Comparison of ENCODE assay signal across 29 cellular contexts in the genomic region with DNA sequence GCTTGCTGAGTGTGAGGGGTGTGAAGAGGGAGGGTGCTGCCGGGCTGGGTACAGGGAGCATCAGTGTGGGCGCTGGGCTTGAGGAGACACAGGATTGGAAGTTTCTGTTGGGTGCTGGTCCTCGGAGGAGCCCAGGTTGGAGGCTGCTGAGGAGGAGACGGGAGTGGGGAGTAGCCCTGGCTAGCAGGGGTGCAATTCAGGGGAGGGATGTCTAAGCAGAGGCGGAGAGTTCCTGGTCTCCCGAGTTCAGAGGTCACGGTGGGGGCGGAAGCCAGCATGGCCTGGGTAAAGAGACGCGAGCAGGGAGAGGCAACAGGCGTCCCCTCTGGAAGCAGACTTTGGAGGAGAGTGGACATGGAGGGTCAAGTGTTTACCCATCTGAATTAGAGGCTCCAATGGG.
A peak's percentile ranks its signal among the peaks of the same experiment; 100 is the strongest.
DNase-seq lines count a peak whose midpoint lies in the region; TF ChIP-seq lines count a peak whose summit lies in the region.
"Had no signal": no experiment of that assay in that cellular context is flagged by ENCODE, and none has a peak within 500 bp of the region (broad histone marks: within the 10 kb centered on the region; RNA-seq: fewer than 3 reads in every experiment).

No MANE protein-coding gene starts in this region.

- no peak overlapping the region for H3K27ac ChIP-seq in CD4-positive, alpha-beta memory T cell (ENCODE audit: low read depth, low read length)
- H3K27ac ChIP-seq in neuronal stem cell (replicated peaks; ENCODE audit: low read length): no peak overlapping the region
- H3K27ac ChIP-seq: 22Rv1, brain microvascular endothelial cell, C4-2B, coronary artery, esophagus muscularis mucosa, foreskin keratinocyte, heart left ventricle, lower lobe of right lung, right lobe of liver, uterus had no signal

- no peak overlapping the region for H4K91ac ChIP-seq in neuronal stem cell (ENCODE audit: low read depth, low read length, poor library complexity)

- no peaks in the 10 kb centered on the region for H3K27me3 Mint-ChIP-seq in T-helper 1 cell treated with Interleukin-12 subunit alpha and Interleukin-12 subunit beta and Interleukin-4 antibody, amounts not matched to agents 30 μg/mL and 1 μg/mL, for 36 hours (ENCODE audit: low read depth)
- H3K27me3 Mint-ChIP-seq in CD4-positive, alpha-beta memory T cell: no peaks in the 10 kb centered on the region
- no peaks in the 10 kb centered on the region for H3K27me3 Mint-ChIP-seq in chondrocyte (ENCODE audit: low read depth)
- H3K27me3 Mint-ChIP-seq: effector memory CD8-positive, alpha-beta T cell had no signal

- H2BK12ac ChIP-seq in neuronal stem cell (ENCODE audit: low read length): no peak overlapping the region

- H3K4me3 Mint-ChIP-seq in T-helper 1 cell treated with Interleukin-12 subunit alpha and Interleukin-12 subunit beta and Interleukin-4 antibody, amounts not matched to agents 30 μg/mL and 1 μg/mL, for 36 hours: no peak overlapping the region
- peak overlapping the region in 1 of 8 donors; percentile 25 for H3K4me3 Mint-ChIP-seq in CD4-positive, alpha-beta memory T cell
- no peak overlapping the region for H3K4me3 Mint-ChIP-seq in chondrocyte (ENCODE audit: unreplicated experiment)
- H3K4me3 Mint-ChIP-seq: effector memory CD8-positive, alpha-beta T cell had no signal

- H3K27ac Mint-ChIP-seq in T-helper 1 cell treated with Interleukin-12 subunit alpha and Interleukin-12 subunit beta and Interleukin-4 antibody, amounts not matched to agents 30 μg/mL and 1 μg/mL, for 36 hours: peak overlapping the region; percentile 2
- H3K27ac Mint-ChIP-seq in CD4-positive, alpha-beta memory T cell: peak overlapping the region in 6 of 7 donors; percentile 22 to 80 (median 60)
- peak overlapping the region; percentile 53 for H3K27ac Mint-ChIP-seq in chondrocyte (ENCODE audit: unreplicated experiment)

- peak overlapping the region; percentile 75 for H3K23ac ChIP-seq in neuronal stem cell (ENCODE audit: low read depth, low read length, poor library complexity)

- CTCF ChIA-PET in CD4-positive, alpha-beta memory T cell (lab: Charles Lee; ENCODE audit: partially characterized antibody): no interaction called here

- H3K4me3 ChIP-seq in CD4-positive, alpha-beta memory T cell (ENCODE audit: low read length in 2 of 2): no peak overlapping the region
- no peak overlapping the region for H3K4me3 ChIP-seq in neuronal stem cell (ENCODE audit: low read length in 2 of 2)
- H3K4me3 ChIP-seq: coronary artery, esophagus muscularis mucosa, heart left ventricle, lower lobe of right lung, mucosa of descending colon, right lobe of liver, uterus had no signal

- intact Hi-C loops in CD4-positive, alpha-beta memory T cell (cut with micrococcal nuclease): no loop called here

- no peaks in the 10 kb centered on the region for H3K4me1 ChIP-seq in CD4-positive, alpha-beta memory T cell (ENCODE audit: insufficient read depth, low read length)
- no peaks in the 10 kb centered on the region for H3K4me1 ChIP-seq in neuronal stem cell (ENCODE audit: control insufficient read depth in 2 of 2, insufficient read depth in 1 of 2, low read depth in 1 of 2, low read length in 2 of 2)
- H3K4me1 ChIP-seq: esophagus muscularis mucosa, foreskin keratinocyte, heart left ventricle, lower lobe of right lung, right lobe of liver, uterus had no signal

- no peak for TF ChIP-seq CTCF in chondrocyte (IDR thresholded peaks at IDR 0.05)

- no peak overlapping the region for H3K18ac ChIP-seq in neuronal stem cell (ENCODE audit: low read length)

- no peaks in the 10 kb centered on the region for H3K27me3 ChIP-seq in CD4-positive, alpha-beta memory T cell (ENCODE audit: insufficient read depth, low read length)
- H3K27me3 ChIP-seq in neuronal stem cell (ENCODE audit: control insufficient read depth in 3 of 3, insufficient read depth in 3 of 3, low read depth in 1 of 3, low read length in 3 of 3): no peaks in the 10 kb centered on the region
- H3K27me3 ChIP-seq: brain microvascular endothelial cell, esophagus muscularis mucosa, foreskin keratinocyte, heart left ventricle, right lobe of liver, uterus had no signal

- H3K4me1 Mint-ChIP-seq in T-helper 1 cell treated with Interleukin-12 subunit alpha and Interleukin-12 subunit beta and Interleukin-4 antibody, amounts not matched to agents 30 μg/mL and 1 μg/mL, for 36 hours (ENCODE audit: low read depth): no peaks in the 10 kb centered on the region
- H3K4me1 Mint-ChIP-seq in CD4-positive, alpha-beta memory T cell: no peaks in the 10 kb centered on the region
- H3K4me1 Mint-ChIP-seq in chondrocyte (ENCODE audit: low read depth): no peaks in the 10 kb centered on the region

- H4K8ac ChIP-seq in neuronal stem cell (ENCODE audit: low read depth, low read length): no peak overlapping the region

- H3K9ac ChIP-seq in neuronal stem cell (ENCODE audit: low read depth, low read length, poor library complexity): peak overlapping the region; percentile 54

- POLR2A ChIA-PET in CD4-positive, alpha-beta memory T cell (lab: Charles Lee; ENCODE audit: partially characterized antibody): no interaction called here

- H3K14ac ChIP-seq in neuronal stem cell (ENCODE audit: low read length): peak overlapping the region; percentile 58

- H2AK5ac ChIP-seq in neuronal stem cell (ENCODE audit: low read depth, low read length): no peak overlapping the region

- H3K9me3 ChIP-seq in CD4-positive, alpha-beta memory T cell (ENCODE audit: control insufficient read depth in 1 of 2, low read length in 2 of 2): no peaks in the 10 kb centered on the region
- H3K9me3 ChIP-seq in neuronal stem cell (replicated peaks in 1 of 2; ENCODE audit: control insufficient read depth in 2 of 2, insufficient read depth in 1 of 2, low read depth in 1 of 2, low read length in 2 of 2): peaks cover 16 to 29% of the 10 kb centered on the region in 2 donors
- H3K9me3 ChIP-seq: esophagus muscularis mucosa, lower lobe of right lung, mucosa of descending colon, right lobe of liver, uterus had no signal

- H2BK15ac ChIP-seq in neuronal stem cell (ENCODE audit: low read length): no peak overlapping the region

- peaks cover 8% of the 10 kb centered on the region for H3K79me1 ChIP-seq in neuronal stem cell (ENCODE audit: low read depth, low read length)

- no peak overlapping the region for H2AFZ ChIP-seq in neuronal stem cell (ENCODE audit: low read length)

- DNase-seq in T-helper 1 cell (no peak), chondrocyte (ENCODE audit: low spot score) (peak; percentile 78), neuronal stem cell (ENCODE audit: low spot score) (no peak), amniotic stem cell (lab: John Stamatoyannopoulos, UW) (no peak), NCI-H82 (lab: John Stamatoyannopoulos, UW) (no peak), NCI-H1048 (lab: John Stamatoyannopoulos, UW) (no peak)
- no peak for DNase-seq in CD4-positive, alpha-beta memory T cell
- DNase-seq: activated CD4-positive, alpha-beta T cell treated with anti-CD3 and anti-CD28 coated beads, Interleukin-2, amount 50 U/mL, for 48 hours; activated CD4-positive, CD25-positive, alpha-beta regulatory T cell; activated gamma-delta T cell; brain microvascular endothelial cell; effector memory CD8-positive, alpha-beta T cell; heart left ventricle; Karpas-422; kidney glomerular epithelial cell; lower lobe of right lung; NCI-H1436 treated with DMSO at 0.1 percent for 48 hours; OCI-M1; right lobe of liver; SHP77; stimulated activated CD4-positive, alpha-beta T cell treated with anti-CD3 and anti-CD28 coated beads, Interleukin-2, amount 100 ng/mL, for 48 hours; uterus had no signal

- no peak overlapping the region for H2BK5ac ChIP-seq in neuronal stem cell (ENCODE audit: low read length)

- H3K4me2 ChIP-seq in neuronal stem cell (ENCODE audit: insufficient read depth, low read length, poor library complexity, severe bottlenecking): no peak overlapping the region

- no peaks in the 10 kb centered on the region for H3K9me3 Mint-ChIP-seq in T-helper 1 cell treated with Interleukin-12 subunit alpha and Interleukin-12 subunit beta and Interleukin-4 antibody, amounts not matched to agents 30 μg/mL and 1 μg/mL, for 36 hours
- no peaks in the 10 kb centered on the region for H3K9me3 Mint-ChIP-seq in CD4-positive, alpha-beta memory T cell
- H3K9me3 Mint-ChIP-seq in chondrocyte (ENCODE audit: low read depth): no peaks in the 10 kb centered on the region
- H3K9me3 Mint-ChIP-seq: effector memory CD8-positive, alpha-beta T cell had no signal

- WGBS in neuronal stem cell (ENCODE audit: extremely low coverage in 2 of 2, insufficient read length in 2 of 2, insufficient replicate concordance in 1 of 2), 2 donors: no CpG with 5 or more reads among the region's 11 CpGs

- H3K36me3 Mint-ChIP-seq in T-helper 1 cell treated with Interleukin-12 subunit alpha and Interleukin-12 subunit beta and Interleukin-4 antibody, amounts not matched to agents 30 μg/mL and 1 μg/mL, for 36 hours (ENCODE audit: low read depth): peaks cover 43% of the 10 kb centered on the region
- peaks cover 53 to 57% of the 10 kb centered on the region in 2 donors for H3K36me3 Mint-ChIP-seq in CD4-positive, alpha-beta memory T cell
- H3K36me3 Mint-ChIP-seq in chondrocyte (ENCODE audit: low read depth): peaks cover 34% of the 10 kb centered on the region

- peaks cover 64% of the 10 kb centered on the region for H3K36me3 ChIP-seq in CD4-positive, alpha-beta memory T cell (ENCODE audit: insufficient read depth, low read length)
- peaks cover 65 to 83% of the 10 kb centered on the region in 2 donors for H3K36me3 ChIP-seq in neuronal stem cell (replicated peaks in 1 of 2; ENCODE audit: control insufficient read depth in 2 of 2, insufficient read depth in 2 of 2, low read length in 2 of 2)
- H3K36me3 ChIP-seq: uterus had no signal

- H2BK120ac ChIP-seq in neuronal stem cell (ENCODE audit: low read depth, low read length): no peak overlapping the region

- H3K4ac ChIP-seq in neuronal stem cell (ENCODE audit: low read length): no peak overlapping the region

Comparison
In these comparisons a context has a peak if more than half of its experiments do, and no peak if none do; other contexts are left out.
1. H3K27ac Mint-ChIP-seq: peak in every context shown above with its lines; median percentile 60 in CD4-positive, alpha-beta memory T cell; 53 in chondrocyte; 2 in T-helper 1 cell treated with Interleukin-12 subunit alpha and Interleukin-12 subunit beta and Interleukin-4 antibody, amounts not matched to agents 30 μg/mL and 1 μg/mL, for 36 hours.